In the genomic region with DNA sequence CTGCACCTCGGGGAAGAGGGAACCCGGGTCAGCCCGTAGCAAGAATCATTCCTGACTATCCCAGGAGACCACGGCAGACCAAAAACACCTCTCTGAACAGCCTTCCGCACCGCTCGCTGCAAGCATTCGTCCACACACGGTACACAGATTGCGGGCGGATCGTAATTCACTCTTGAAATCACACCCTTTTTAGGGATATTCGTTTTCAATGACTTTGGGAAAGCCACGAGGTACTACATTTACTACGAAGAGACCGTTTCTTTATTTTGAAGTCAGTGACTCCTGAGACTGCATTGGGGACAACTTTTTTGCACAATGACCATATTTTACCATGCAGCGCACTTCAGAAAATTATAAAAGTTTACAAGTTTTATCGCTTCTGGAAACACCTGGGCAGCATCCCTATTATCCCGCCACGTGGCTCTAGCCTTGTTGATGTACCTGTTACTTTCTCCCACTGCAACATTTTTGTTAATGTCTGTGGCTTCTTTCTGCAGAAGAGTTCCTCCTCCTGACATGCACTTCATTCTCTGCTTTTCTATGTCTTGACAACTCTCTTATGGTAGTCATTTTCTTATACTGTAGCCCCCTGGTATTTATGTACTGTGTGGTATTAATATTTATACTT, we compare ENCODE assay signal across 8 cellular contexts. TPM values are rescaled to one million over a fixed set of nuclear protein-coding genes. Genes with fewer than 3 reads are reported as not detected.
DNase-seq lines count a peak whose midpoint lies in the region; ATAC-seq and TF ChIP-seq lines count a peak whose summit lies in the region.

No MANE protein-coding gene starts in this region.

- peak overlapping the region; percentile 74 for H3K23ac ChIP-seq in IMR-90 (ENCODE audit: low read depth, low read length)

- H2BK20ac ChIP-seq in IMR-90 (ENCODE audit: low read depth, low read length), result no peak overlapping the region

- H4K8ac ChIP-seq in IMR-90 (ENCODE audit: low read depth in 2 of 2, low read length in 2 of 2), result peak overlapping the region; percentile 63 to 68

- H2BK5ac ChIP-seq in IMR-90 (ENCODE audit: low read depth, low read length, poor library complexity, severe bottlenecking), result peak overlapping the region; percentile 73

- dilution Hi-C loops in IMR-90 (cut with HindIII; ENCODE audit: low sequenced_read_pairs, unreplicated experiment), result no loop called here

- H2BK15ac ChIP-seq in IMR-90 (ENCODE audit: low read depth, low read length), result no peak overlapping the region; the same call in 2 of the 3 replicates

- H3K9me3 ChIP-seq in IMR-90 (ENCODE audit: control insufficient read depth, insufficient read depth, low read length) (no peaks in the 10 kb centered on the region), left lung (no peaks in the 10 kb centered on the region)

- H2AK5ac ChIP-seq in IMR-90 (ENCODE audit: low read depth, low read length), result no peak overlapping the region

- H3K4me3 ChIP-seq in IMR-90 (ENCODE audit: insufficient read depth, low read depth, low read length) (peak overlapping the region; percentile 86), astrocyte of the cerebellum (ENCODE audit: low read depth, low read length) (peak overlapping the region; percentile 62), left lung (peak overlapping the region; percentile 50 to 71)

- H3K56ac ChIP-seq in IMR-90 (ENCODE audit: extremely low read depth, insufficient read depth, low read length), result peak overlapping the region; percentile 54

- 4% methylated on average over 17 of the region's 20 CpGs; no CpG with 5 or more reads in 1 of the 2 experiments for WGBS in IMR-90 (ENCODE audit: extremely low coverage in 2 of 2, insufficient read length in 1 of 2), 2 experiments

- H4K91ac ChIP-seq in IMR-90 (ENCODE audit: insufficient read depth, low read depth, low read length), result peak overlapping the region; percentile 16; the same call in 1 of the 2 replicates

- DNase-seq in EH (ENCODE audit: low read depth) (peak; percentile 50), IMR-90 (peak; percentile 23), astrocyte of the cerebellum (ENCODE audit: low read depth) (no peak), left lung (no peak), GM13976 (ENCODE audit: low spot score) (no peak)

- TF ChIP-seq POLR2A in IMR-90 (IDR thresholded peaks at IDR 0.05; ENCODE audit: low read depth, low read length), result no peak

- no peaks in the 10 kb centered on the region for H3K27me3 ChIP-seq in IMR-90 (ENCODE audit: control insufficient read depth, insufficient read depth, low read length)
- H3K27me3 ChIP-seq in left lung, result peaks cover 0 to 53% of the 10 kb centered on the region in 2 donors

- in situ Hi-C loops in IMR-90 (cut with MboI; ENCODE audit: low sequenced_read_pairs) (no loop called here), astrocyte of the cerebellum (cut with HindIII; ENCODE audit: low sequenced_read_pairs) (no loop called here), GM13976 (cut with MboI; ENCODE audit: low sequenced_read_pairs, unreplicated experiment) (no loop called here)

- H3K9ac ChIP-seq in IMR-90 (ENCODE audit: low read depth, low read length), result peak overlapping the region; percentile 76

- CTCF ChIA-PET in IMR-90 (lab: Yijun Ruan, JAX), result no interaction called here

- no peaks in the 10 kb centered on the region; the same call in 1 of the 2 replicates for H3K4me1 ChIP-seq in IMR-90 (ENCODE audit: control insufficient read depth, insufficient read depth, low read length)
- peaks cover 0 to 17% of the 10 kb centered on the region in 2 donors for H3K4me1 ChIP-seq in left lung

- peak overlapping the region; percentile 13; the same call in 1 of the 2 replicates for H2BK120ac ChIP-seq in IMR-90 (ENCODE audit: low read depth, low read length)

- H3K18ac ChIP-seq in IMR-90 (ENCODE audit: low read depth, low read length), result peak overlapping the region; percentile 33; the same call in 1 of the 2 replicates

- no peaks in the 10 kb centered on the region for H3K9me1 ChIP-seq in IMR-90 (ENCODE audit: insufficient read depth, low read length)

- no peak for TF ChIP-seq CTCF in IMR-90 (conservative IDR thresholded peaks at IDR 0.05; ENCODE audit: low read depth, low read length)
- TF ChIP-seq CTCF in astrocyte of the cerebellum (IDR thresholded peaks at IDR 0.05; ENCODE audit: low read depth, low read length, missing control alignments), result no peak
- TF ChIP-seq CTCF in left lung (IDR thresholded peaks at IDR 0.05), result no peak
- no peak for TF ChIP-seq CTCF in GM13976 (IDR thresholded peaks at IDR 0.05; ENCODE audit: borderline replicate concordance, control extremely low read depth, extremely low read depth, insufficient read depth, missing control alignments)

- H4K5ac ChIP-seq in IMR-90 (ENCODE audit: low read depth, low read length), result peak overlapping the region; percentile 38; the same call in 1 of the 2 replicates

- no peak for TF ChIP-seq RAD21 in IMR-90 (IDR thresholded peaks at IDR 0.05; ENCODE audit: low read length)

- H4K20me1 ChIP-seq in IMR-90 (ENCODE audit: insufficient read depth, low read length), result peaks cover 14% of the 10 kb centered on the region; the same call in 1 of the 2 replicates

- peak overlapping the region; percentile 97 for H3K4me2 ChIP-seq in IMR-90 (ENCODE audit: low read depth, low read length)

- H3K4ac ChIP-seq in IMR-90 (ENCODE audit: low read depth, low read length), result peak overlapping the region; percentile 48

- peaks cover 5 to 16% of the 10 kb centered on the region in 2 experiments; a peak in 2 of 4 replicates for H3K79me1 ChIP-seq in IMR-90 (ENCODE audit: low read depth in 1 of 2, low read length in 2 of 2)

- no peaks in the 10 kb centered on the region for H3K36me3 ChIP-seq in IMR-90 (ENCODE audit: control insufficient read depth, insufficient read depth, low read length)
- H3K36me3 ChIP-seq in left lung, result no peaks in the 10 kb centered on the region

- POLR2A ChIA-PET in IMR-90 (lab: Charles Lee; ENCODE audit: unreplicated experiment), result no interaction called here

- no TSS peak for BruUV-seq in IMR-90 (replicated peaks; lab: Mats Ljungman, UMichigan)

- peak overlapping the region; percentile 23; the same call in 1 of the 2 replicates for H3K14ac ChIP-seq in IMR-90 (replicated peaks; ENCODE audit: low read depth, low read length)

- no peak overlapping the region for H2AK9ac ChIP-seq in IMR-90 (replicated peaks; ENCODE audit: low read depth, low read length, poor library complexity)

- ATAC-seq in IMR-90 (ENCODE audit: low read depth) (no peak), left lung (no peak), HG02610 (IDR thresholded peaks at IDR 0.05; ENCODE audit: unreplicated experiment) (no peak), GM21529 (IDR thresholded peaks at IDR 0.05; ENCODE audit: unreplicated experiment) (no peak)

- peak overlapping the region; percentile 78 for H3K27ac ChIP-seq in IMR-90 (ENCODE audit: insufficient read depth, low read length)
- H3K27ac ChIP-seq in left lung, result peak overlapping the region; percentile 90 to 91
- H3K27ac ChIP-seq in temporal lobe (ENCODE audit: low read depth, low read length), result peak overlapping the region; percentile 88

- intact Hi-C loops in IMR-90 (cut with micrococcal nuclease) (loop anchor here (2.0 kb wide), 3 partner anchors 66 to 506 kb away; no protein-coding TSS in a partner anchor), left lung (cut with DNase I) (no loop called here)

- peak overlapping the region; percentile 93 for H2AFZ ChIP-seq in IMR-90 (replicated peaks; ENCODE audit: low read length, poor library complexity)

TF ChIP-seq in IMR-90, 13 proteins besides CTCF, POLR2A, EP300 and RAD21:
- TF ChIP-seq CHD1 (IDR thresholded peaks at IDR 0.05; ENCODE audit: low read depth, low read length), result no peak

RNA-seq across cellular contexts. Expression of gene AKT3, which starts 1.2 kb away (rescaled TPM):
- 19.4 and 30.0 TPM in 2 replicates for total RNA-seq in IMR-90 (2012; rRNA removed)
- polyA plus RNA-seq in IMR-90 (2012; rRNA removed), result 13.6 and 15.2 TPM in 2 replicates
- polyA plus RNA-seq in IMR-90 (2012; cell fraction: cytosol; rRNA removed), result 5.0 and 7.1 TPM in 2 replicates
- 2.6 and 20.5 TPM in 2 replicates for polyA plus RNA-seq in IMR-90 (2012; cell fraction: nucleus; rRNA removed; ENCODE audit: low replicate concordance)
- 10 to 100 TPM; 34.5 to 44.9 TPM for total RNA-seq in left lung
- 219 TPM for total RNA-seq in temporal lobe

Comparison
In these comparisons a context has a peak if more than half of its experiments do, and no peak if none do; other contexts are left out.
1. DNase-seq: peak in EH (single experiment) and IMR-90 (single experiment); none in astrocyte of the cerebellum (single experiment), left lung (0 of 2) and GM13976 (single experiment).
2. Peak in every context shown above with its lines, with median percentiles within 50 percentile points of each other: H3K27ac ChIP-seq and H3K4me3 ChIP-seq.